In the genomic region with DNA sequence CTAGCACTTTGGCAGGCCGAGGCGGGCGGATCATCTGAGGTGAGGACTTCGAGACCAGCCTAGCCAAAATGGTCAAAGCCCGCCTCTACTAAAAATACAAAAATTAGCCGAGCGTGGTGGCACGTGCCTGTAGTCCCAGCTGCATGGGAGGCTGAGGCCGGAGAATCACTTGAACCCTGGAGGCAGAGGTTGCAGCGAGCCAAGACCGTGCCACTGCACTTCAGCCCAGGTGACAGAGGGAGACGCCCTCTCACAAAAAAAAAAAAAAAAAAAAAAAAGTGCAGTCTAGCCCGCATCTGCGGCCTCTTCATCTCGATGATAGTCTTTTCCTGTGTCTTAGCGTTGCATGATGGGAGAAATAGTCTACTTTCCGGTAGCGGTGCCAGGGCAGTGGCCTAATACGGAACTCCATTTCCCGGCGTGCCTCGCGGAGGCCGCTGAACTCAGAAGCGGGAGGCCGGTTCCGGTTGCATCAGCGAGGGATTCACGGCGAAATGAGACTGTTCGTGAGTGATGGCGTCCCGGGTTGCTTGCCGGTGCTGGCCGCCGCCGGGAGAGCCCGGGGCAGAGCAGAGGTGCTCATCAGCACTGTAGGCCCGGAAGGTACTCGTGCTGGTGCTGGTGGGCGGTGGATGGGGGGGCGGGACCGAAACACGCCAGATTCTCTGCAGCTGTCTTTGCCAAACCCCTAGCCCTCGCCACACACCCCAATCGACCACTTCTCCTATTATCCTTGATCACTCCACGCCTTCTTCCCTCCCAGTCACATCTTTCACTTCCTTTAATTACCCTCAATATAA, we compare ENCODE assay signal across 1 cellular context.
TF ChIP-seq lines count a peak whose summit lies in the region.

A gene (plus strand): TSS at position 472 of the 800 bp plus-strand sequence. CDS start 23 bp downstream, at position 495.

TF ChIP-seq in HepG2, 621 proteins besides CTCF, POLR2A, EP300 and RAD21 (continued from another document and continues in another):
- TF ChIP-seq MEIS2 (CRISPR knock-in tag; IDR thresholded peaks at IDR 0.05) (no peak; the same call in 1 of the 2 replicates), ZSCAN21 (CRISPR knock-in tag; IDR thresholded peaks at IDR 0.05; ENCODE audit: borderline replicate concordance) (no peak), CENPX (CRISPR knock-in tag; IDR thresholded peaks at IDR 0.05) (no peak), MTF1 (CRISPR knock-in tag; IDR thresholded peaks at IDR 0.05) (no peak), ZNF33A (CRISPR knock-in tag; IDR thresholded peaks at IDR 0.05; ENCODE audit: borderline replicate concordance) (no peak), POLR2G (IDR thresholded peaks at IDR 0.05; ENCODE audit: low read depth, low read length) (peak; percentile 90), TCF12 (IDR thresholded peaks at IDR 0.05) (no peak), TCF12 (CRISPR knock-in tag; IDR thresholded peaks at IDR 0.05) (0 out of 2 replicates have a peak, but pooled peaks have one; percentile 26), SSRP1 (CRISPR knock-in tag; IDR thresholded peaks at IDR 0.05) (no peak), TARDBP (CRISPR knock-in tag; IDR thresholded peaks at IDR 0.05) (peak; percentile 78), TAF15 (IDR thresholded peaks at IDR 0.05; ENCODE audit: low read depth, low read length, poor library complexity, severe bottlenecking) (no peak), GTF3A (CRISPR knock-in tag; conservative IDR thresholded peaks at IDR 0.05) (no peak), ZFP62 (CRISPR knock-in tag; IDR thresholded peaks at IDR 0.05) (no peak), ZNF180 (CRISPR knock-in tag; IDR thresholded peaks at IDR 0.05; ENCODE audit: borderline replicate concordance, low read depth) (no peak), ZNF44 (CRISPR knock-in tag; IDR thresholded peaks at IDR 0.05) (no peak), NCOA2 (CRISPR knock-in tag; IDR thresholded peaks at IDR 0.05) (no peak)
- TF ChIP-seq, protein P1, sequence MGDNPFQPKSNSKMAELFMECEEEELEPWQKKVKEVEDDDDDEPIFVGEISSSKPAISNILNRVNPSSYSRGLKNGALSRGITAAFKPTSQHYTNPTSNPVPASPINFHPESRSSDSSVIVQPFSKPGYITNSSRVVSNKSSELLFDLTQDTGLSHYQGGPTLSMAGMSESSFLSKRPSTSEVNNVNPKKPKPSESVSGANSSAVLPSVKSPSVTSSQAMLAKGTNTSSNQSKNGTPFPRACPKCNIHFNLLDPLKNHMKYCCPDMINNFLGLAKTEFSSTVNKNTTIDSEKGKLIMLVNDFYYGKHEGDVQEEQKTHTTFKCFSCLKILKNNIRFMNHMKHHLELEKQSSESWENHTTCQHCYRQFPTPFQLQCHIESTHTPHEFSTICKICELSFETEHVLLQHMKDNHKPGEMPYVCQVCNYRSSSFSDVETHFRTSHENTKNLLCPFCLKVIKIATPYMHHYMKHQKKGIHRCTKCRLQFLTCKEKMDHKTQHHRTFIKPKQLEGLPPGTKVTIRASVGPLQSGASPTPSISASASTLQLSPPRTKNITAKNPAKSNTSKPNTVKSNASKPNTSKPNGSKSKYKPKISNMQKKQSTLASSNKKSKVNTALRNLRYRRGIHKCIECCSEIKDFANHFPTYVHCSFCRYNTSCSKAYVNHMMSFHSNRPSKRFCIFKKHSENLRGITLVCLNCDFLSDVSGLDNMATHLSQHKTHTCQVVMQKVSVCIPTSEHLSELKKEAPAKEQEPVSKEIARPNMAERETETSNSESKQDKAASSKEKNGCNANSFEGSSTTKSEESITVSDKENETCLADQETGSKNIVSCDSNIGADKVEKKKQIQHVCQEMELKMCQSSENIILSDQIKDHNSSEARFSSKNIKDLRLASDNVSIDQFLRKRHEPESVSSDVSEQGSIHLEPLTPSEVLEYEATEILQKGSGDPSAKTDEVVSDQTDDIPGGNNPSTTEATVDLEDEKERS (CRISPR knock-in tag; IDR thresholded peaks at IDR 0.05): no peak
- TF ChIP-seq, protein P2, sequence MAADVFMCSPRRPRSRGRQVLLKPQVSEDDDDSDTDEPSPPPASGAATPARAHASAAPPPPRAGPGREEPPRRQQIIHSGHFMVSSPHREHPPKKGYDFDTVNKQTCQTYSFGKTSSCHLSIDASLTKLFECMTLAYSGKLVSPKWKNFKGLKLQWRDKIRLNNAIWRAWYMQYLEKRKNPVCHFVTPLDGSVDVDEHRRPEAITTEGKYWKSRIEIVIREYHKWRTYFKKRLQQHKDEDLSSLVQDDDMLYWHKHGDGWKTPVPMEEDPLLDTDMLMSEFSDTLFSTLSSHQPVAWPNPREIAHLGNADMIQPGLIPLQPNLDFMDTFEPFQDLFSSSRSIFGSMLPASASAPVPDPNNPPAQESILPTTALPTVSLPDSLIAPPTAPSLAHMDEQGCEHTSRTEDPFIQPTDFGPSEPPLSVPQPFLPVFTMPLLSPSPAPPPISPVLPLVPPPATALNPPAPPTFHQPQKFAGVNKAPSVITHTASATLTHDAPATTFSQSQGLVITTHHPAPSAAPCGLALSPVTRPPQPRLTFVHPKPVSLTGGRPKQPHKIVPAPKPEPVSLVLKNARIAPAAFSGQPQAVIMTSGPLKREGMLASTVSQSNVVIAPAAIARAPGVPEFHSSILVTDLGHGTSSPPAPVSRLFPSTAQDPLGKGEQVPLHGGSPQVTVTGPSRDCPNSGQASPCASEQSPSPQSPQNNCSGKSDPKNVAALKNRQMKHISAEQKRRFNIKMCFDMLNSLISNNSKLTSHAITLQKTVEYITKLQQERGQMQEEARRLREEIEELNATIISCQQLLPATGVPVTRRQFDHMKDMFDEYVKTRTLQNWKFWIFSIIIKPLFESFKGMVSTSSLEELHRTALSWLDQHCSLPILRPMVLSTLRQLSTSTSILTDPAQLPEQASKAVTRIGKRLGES (CRISPR knock-in tag; IDR thresholded peaks at IDR 0.05; ENCODE audit: borderline replicate concordance): no peak
- TF ChIP-seq, protein P3, sequence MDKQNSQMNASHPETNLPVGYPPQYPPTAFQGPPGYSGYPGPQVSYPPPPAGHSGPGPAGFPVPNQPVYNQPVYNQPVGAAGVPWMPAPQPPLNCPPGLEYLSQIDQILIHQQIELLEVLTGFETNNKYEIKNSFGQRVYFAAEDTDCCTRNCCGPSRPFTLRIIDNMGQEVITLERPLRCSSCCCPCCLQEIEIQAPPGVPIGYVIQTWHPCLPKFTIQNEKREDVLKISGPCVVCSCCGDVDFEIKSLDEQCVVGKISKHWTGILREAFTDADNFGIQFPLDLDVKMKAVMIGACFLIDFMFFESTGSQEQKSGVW (CRISPR knock-in tag; IDR thresholded peaks at IDR 0.05; ENCODE audit: borderline replicate concordance): no peak
- TF ChIP-seq, protein P4, sequence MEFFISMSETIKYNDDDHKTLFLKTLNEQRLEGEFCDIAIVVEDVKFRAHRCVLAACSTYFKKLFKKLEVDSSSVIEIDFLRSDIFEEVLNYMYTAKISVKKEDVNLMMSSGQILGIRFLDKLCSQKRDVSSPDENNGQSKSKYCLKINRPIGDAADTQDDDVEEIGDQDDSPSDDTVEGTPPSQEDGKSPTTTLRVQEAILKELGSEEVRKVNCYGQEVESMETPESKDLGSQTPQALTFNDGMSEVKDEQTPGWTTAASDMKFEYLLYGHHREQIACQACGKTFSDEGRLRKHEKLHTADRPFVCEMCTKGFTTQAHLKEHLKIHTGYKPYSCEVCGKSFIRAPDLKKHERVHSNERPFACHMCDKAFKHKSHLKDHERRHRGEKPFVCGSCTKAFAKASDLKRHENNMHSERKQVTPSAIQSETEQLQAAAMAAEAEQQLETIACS (CRISPR knock-in tag; IDR thresholded peaks at IDR 0.05): no peak
- TF ChIP-seq, protein P5, sequence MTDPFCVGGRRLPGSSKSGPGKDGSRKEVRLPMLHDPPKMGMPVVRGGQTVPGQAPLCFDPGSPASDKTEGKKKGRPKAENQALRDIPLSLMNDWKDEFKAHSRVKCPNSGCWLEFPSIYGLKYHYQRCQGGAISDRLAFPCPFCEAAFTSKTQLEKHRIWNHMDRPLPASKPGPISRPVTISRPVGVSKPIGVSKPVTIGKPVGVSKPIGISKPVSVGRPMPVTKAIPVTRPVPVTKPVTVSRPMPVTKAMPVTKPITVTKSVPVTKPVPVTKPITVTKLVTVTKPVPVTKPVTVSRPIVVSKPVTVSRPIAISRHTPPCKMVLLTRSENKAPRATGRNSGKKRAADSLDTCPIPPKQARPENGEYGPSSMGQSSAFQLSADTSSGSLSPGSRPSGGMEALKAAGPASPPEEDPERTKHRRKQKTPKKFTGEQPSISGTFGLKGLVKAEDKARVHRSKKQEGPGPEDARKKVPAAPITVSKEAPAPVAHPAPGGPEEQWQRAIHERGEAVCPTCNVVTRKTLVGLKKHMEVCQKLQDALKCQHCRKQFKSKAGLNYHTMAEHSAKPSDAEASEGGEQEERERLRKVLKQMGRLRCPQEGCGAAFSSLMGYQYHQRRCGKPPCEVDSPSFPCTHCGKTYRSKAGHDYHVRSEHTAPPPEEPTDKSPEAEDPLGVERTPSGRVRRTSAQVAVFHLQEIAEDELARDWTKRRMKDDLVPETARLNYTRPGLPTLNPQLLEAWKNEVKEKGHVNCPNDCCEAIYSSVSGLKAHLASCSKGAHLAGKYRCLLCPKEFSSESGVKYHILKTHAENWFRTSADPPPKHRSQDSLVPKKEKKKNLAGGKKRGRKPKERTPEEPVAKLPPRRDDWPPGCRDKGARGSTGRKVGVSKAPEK (CRISPR knock-in tag; IDR thresholded peaks at IDR 0.05; ENCODE audit: borderline replicate concordance): no peak
- TF ChIP-seq, protein P6, sequence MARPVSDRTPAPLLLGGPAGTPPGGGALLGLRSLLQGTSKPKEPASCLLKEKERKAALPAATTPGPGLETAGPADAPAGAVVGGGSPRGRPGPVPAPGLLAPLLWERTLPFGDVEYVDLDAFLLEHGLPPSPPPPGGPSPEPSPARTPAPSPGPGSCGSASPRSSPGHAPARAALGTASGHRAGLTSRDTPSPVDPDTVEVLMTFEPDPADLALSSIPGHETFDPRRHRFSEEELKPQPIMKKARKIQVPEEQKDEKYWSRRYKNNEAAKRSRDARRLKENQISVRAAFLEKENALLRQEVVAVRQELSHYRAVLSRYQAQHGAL (CRISPR knock-in tag; IDR thresholded peaks at IDR 0.05; ENCODE audit: not compliant biosample characterization): no peak
- TF ChIP-seq, protein P7, sequence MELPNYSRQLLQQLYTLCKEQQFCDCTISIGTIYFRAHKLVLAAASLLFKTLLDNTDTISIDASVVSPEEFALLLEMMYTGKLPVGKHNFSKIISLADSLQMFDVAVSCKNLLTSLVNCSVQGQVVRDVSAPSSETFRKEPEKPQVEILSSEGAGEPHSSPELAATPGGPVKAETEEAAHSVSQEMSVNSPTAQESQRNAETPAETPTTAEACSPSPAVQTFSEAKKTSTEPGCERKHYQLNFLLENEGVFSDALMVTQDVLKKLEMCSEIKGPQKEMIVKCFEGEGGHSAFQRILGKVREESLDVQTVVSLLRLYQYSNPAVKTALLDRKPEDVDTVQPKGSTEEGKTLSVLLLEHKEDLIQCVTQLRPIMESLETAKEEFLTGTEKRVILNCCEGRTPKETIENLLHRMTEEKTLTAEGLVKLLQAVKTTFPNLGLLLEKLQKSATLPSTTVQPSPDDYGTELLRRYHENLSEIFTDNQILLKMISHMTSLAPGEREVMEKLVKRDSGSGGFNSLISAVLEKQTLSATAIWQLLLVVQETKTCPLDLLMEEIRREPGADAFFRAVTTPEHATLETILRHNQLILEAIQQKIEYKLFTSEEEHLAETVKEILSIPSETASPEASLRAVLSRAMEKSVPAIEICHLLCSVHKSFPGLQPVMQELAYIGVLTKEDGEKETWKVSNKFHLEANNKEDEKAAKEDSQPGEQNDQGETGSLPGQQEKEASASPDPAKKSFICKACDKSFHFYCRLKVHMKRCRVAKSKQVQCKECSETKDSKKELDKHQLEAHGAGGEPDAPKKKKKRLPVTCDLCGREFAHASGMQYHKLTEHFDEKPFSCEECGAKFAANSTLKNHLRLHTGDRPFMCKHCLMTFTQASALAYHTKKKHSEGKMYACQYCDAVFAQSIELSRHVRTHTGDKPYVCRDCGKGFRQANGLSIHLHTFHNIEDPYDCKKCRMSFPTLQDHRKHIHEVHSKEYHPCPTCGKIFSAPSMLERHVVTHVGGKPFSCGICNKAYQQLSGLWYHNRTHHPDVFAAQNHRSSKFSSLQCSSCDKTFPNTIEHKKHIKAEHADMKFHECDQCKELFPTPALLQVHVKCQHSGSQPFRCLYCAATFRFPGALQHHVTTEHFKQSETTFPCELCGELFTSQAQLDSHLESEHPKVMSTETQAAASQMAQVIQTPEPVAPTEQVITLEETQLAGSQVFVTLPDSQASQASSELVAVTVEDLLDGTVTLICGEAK (IDR thresholded peaks at IDR 0.05): no peak
- TF ChIP-seq, protein P7 (CRISPR knock-in tag; IDR thresholded peaks at IDR 0.05): peak; percentile 75; the same call in 1 of the 2 replicates
